Comparison of ENCODE assay signal across 12 cellular contexts in the genomic region with DNA sequence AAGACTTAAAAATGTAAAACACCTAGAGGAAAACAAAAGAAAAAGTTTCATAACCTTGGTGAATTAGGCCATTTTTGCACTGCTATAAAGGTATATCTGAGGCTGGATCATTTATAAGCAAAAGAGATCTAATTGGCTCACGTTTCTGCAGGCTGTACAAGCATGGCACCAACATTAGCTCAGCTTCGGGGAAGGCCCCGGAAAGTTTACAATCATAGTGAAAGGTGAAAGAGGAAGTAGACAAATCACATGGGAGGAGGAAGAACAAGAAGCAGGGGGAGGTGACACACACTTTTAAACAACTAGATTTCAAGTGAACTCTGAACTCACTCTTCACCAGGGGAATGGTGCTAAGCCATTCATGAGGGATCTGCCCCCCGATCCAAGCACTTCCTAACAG.
DNase-seq lines count a peak whose midpoint lies in the region; ATAC-seq and TF ChIP-seq lines count a peak whose summit lies in the region.
"Had no signal": no experiment of that assay in that cellular context is flagged by ENCODE, and none has a peak within 500 bp of the region (broad histone marks: within the 10 kb centered on the region; RNA-seq: fewer than 3 reads in every experiment).

No MANE protein-coding gene starts in this region.

- H3K4me3 ChIP-seq in upper lobe of right lung: no peak overlapping the region
- H3K4me3 ChIP-seq: lung had no signal

- H3K4me1 ChIP-seq in upper lobe of right lung: no peaks in the 10 kb centered on the region

- no peaks in the 10 kb centered on the region for H3K36me3 ChIP-seq in upper lobe of right lung

- H3K27me3 ChIP-seq in upper lobe of right lung: no peaks in the 10 kb centered on the region

- intact Hi-C loops in upper lobe of right lung (cut with DNase I): no loop called here

- no peak for DNase-seq in medulla oblongata (ENCODE audit: extremely low spot score)
- DNase-seq in upper lobe of right lung: no peak
- DNase-seq in NK-92 treated with Interleukin-12 subunit alpha and Interleukin-12 subunit beta, amount 100 ng/mL, for 24 hours (lab: John Stamatoyannopoulos, UW): no peak
- DNase-seq in HuH-7 (ENCODE audit: low spot score): no peak
- DNase-seq: activated CD4-positive, alpha-beta T cell treated with anti-CD3 and anti-CD28 coated beads, Interleukin-2, amount 10 ng/mL, durations not matched to agents 7 days and 5 days; NCI-H774; stimulated activated naive CD4-positive, alpha-beta T cell treated with Interleukin-2 at 50 U/mL for 16 hours had no signal

- H3K9me3 ChIP-seq in upper lobe of right lung: no peaks in the 10 kb centered on the region

- ATAC-seq in GM19025 (IDR thresholded peaks at IDR 0.05; ENCODE audit: low read depth, unreplicated experiment) (peak; percentile 95), HG02759 (IDR thresholded peaks at IDR 0.05; ENCODE audit: unreplicated experiment) (peak; percentile 100), HG03565 (IDR thresholded peaks at IDR 0.05; ENCODE audit: unreplicated experiment) (peak; percentile 100), esophagus mucosa (peak; percentile 41), upper lobe of right lung (no peak)

- no peak for TF ChIP-seq CTCF in upper lobe of right lung (IDR thresholded peaks at IDR 0.05)

- H3K27ac ChIP-seq in upper lobe of right lung: no peak overlapping the region
